ENCODE assay signal across 8 cellular contexts in genomic region chr9:130445268-130445983, GRCh38. TPM values are rescaled to one million over a fixed set of nuclear protein-coding genes. Genes with fewer than 3 reads are reported as not detected.
A peak's percentile ranks its signal among the peaks of the same experiment; 100 is the strongest.
DNase-seq lines count a peak whose midpoint lies in the region; ATAC-seq and TF ChIP-seq lines count a peak whose summit lies in the region.

No MANE protein-coding gene starts in this region.

- intact Hi-C loops in heart right ventricle (cut with DNase I) = no loop called here
- intact Hi-C loops in sigmoid colon (cut with DNase I) = loop anchor here (10.0 kb wide), 2 partner anchors 331 to 419 kb away; no protein-coding TSS in a partner anchor

- H3K4me1 ChIP-seq in heart right ventricle (peaks cover 21 to 66% (median 50%) of the 10 kb centered on the region in 9 donors), sigmoid colon (peaks cover 0 to 58% (median 41%) of the 10 kb centered on the region in 4 donors)

- peak; percentile 50 to 74 (median 66) for ATAC-seq in heart right ventricle
- ATAC-seq in HG03196 (IDR thresholded peaks at IDR 0.05; ENCODE audit: unreplicated experiment) = no peak
- ATAC-seq in GM18505 (IDR thresholded peaks at IDR 0.05; ENCODE audit: unreplicated experiment) = no peak

- WGBS in heart right ventricle, 2 donors = 8 to 13% methylated on average over 30 of the region's 30 CpGs
- 3 to 16% methylated on average over 30 of the region's 30 CpGs for WGBS in sigmoid colon, 2 donors

- TF ChIP-seq POLR2A in sigmoid colon (IDR thresholded peaks at IDR 0.05) (no peak), GM18505 (IDR thresholded peaks at IDR 0.05; ENCODE audit: borderline replicate concordance, extremely low read depth, insufficient read depth, insufficient read length) (no peak)

- H3K4me3 ChIP-seq in WERI-Rb-1 (ENCODE audit: low read depth, low read length) = peak overlapping the region; percentile 67
- H3K4me3 ChIP-seq in heart right ventricle = peak overlapping the region; percentile 48 to 78 (median 72)
- H3K4me3 ChIP-seq in sigmoid colon = peak overlapping the region; percentile 45 to 63 (median 56)

- H3K36me3 ChIP-seq in WERI-Rb-1 (no peaks in the 10 kb centered on the region), heart right ventricle (no peaks in the 10 kb centered on the region), sigmoid colon (no peaks in the 10 kb centered on the region)

- DNase-seq in NCI-H146 (lab: John Stamatoyannopoulos, UW) (peak; percentile 43), NCI-H146 treated with DMSO at 0.1 percent for 48 hours (lab: John Stamatoyannopoulos, UW; ENCODE audit: unreplicated experiment) (no peak), WERI-Rb-1 (peak; percentile 64), heart right ventricle (peak; percentile 70 to 75), sigmoid colon (peak; percentile 80), NCI-H1694 (lab: John Stamatoyannopoulos, UW) (no peak)

- H3K27ac ChIP-seq in WERI-Rb-1 = peak overlapping the region; percentile 90
- H3K27ac ChIP-seq in heart right ventricle = peak overlapping the region; percentile 77 to 96 (median 92)
- peak overlapping the region; percentile 80 to 94 (median 91) for H3K27ac ChIP-seq in sigmoid colon

- TF ChIP-seq EP300 in sigmoid colon (IDR thresholded peaks at IDR 0.05) = no peak

- H3K27me3 ChIP-seq in WERI-Rb-1 (ENCODE audit: insufficient read depth, low read depth, severe bottlenecking) (no peaks in the 10 kb centered on the region), heart right ventricle (peaks cover 0 to 20% (median 0%) of the 10 kb centered on the region in 7 donors), sigmoid colon (no peaks in the 10 kb centered on the region)

- TF ChIP-seq CTCF in WERI-Rb-1 (IDR thresholded peaks at IDR 0.05; ENCODE audit: low read depth, low read length) (no peak), heart right ventricle (IDR thresholded peaks at IDR 0.05) (peak in 5 of 9 donors; percentile 17 to 44 (median 31)), sigmoid colon (IDR thresholded peaks at IDR 0.05) (no peak)

- H3K9me3 ChIP-seq in WERI-Rb-1 (ENCODE audit: severe bottlenecking) (peaks cover 13% of the 10 kb centered on the region), heart right ventricle (peaks cover 0 to 23% (median 11%) of the 10 kb centered on the region in 11 donors), sigmoid colon (no peaks in the 10 kb centered on the region)

RNA-seq across cellular contexts. Expression of gene ASS1, which starts 0.7 kb away (rescaled TPM):
- total RNA-seq in heart right ventricle = 100 to 1,000 TPM in 1 of 10 donors, 10 to 100 TPM in 9; 27.4 to 116 (median 41.5) TPM
- 100 to 1,000 TPM in 1 of 2 donors, 10 to 100 TPM in 1; 74.9 to 147 TPM for polyA plus RNA-seq in heart right ventricle
- 10 to 100 TPM; 65.8 to 84.2 (median 76.5) TPM for total RNA-seq in sigmoid colon
- 1,000 to 10,000 TPM in 1 of 3 donors, 100 to 1,000 TPM in 2; 369 to 1,420 (median 483) TPM for polyA plus RNA-seq in sigmoid colon

Comparison
In these comparisons a context has a peak if more than half of its experiments do, and no peak if none do; other contexts are left out.
1. DNase-seq: peak in NCI-H146 (single experiment), WERI-Rb-1 (single experiment), heart right ventricle (2 of 2) and sigmoid colon (single experiment); none in NCI-H146 treated with DMSO at 0.1 percent for 48 hours (single experiment) and NCI-H1694 (single experiment).
2. CTCF ChIP-seq: peak in heart right ventricle (5 of 9); none in WERI-Rb-1 (single experiment) and sigmoid colon (0 of 4).
3. ATAC-seq: peak in heart right ventricle (8 of 8); none in HG03196 (single experiment) and GM18505 (single experiment).
4. Peak in every context shown above with its lines, with median percentiles within 50 percentile points of each other: H3K27ac ChIP-seq and H3K4me3 ChIP-seq.